In the genomic region with DNA sequence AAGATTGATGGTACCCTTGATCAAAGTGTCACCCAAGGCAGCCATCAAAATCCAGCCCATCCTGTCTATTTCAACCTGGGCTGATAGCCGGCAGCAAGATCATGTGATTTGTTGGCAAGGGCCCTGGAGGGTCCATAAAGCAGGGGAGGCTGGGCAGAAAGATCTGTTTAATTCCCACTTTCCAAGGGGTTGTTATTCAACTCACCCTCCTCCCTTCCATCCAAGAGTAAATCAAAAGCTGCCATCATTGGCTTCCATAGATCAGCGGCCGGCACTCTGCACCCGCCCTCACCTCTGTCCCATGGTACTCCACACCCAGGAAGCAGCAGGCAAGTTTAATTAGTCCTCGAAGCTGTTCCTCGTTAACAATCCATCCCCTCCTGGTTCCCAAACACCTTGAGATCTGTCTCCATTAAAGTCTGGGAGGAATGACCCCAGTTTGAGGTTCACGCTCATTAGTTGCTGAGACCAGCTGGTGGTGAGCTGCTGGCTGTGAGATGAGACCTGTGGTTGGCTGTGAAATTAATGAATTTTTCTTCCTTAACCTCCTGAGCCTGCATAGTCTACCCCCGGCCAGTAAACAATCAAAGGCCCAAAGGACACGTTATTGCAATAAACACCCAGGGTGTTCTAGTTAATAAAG, we compare ENCODE assay signal across 24 cellular contexts.
"Had no signal": no experiment of that assay in that cellular context is flagged by ENCODE, and none has a peak within 500 bp of the region (broad histone marks: within the 10 kb centered on the region; RNA-seq: fewer than 3 reads in every experiment).

No MANE protein-coding gene starts in this region.

- H3K27ac Mint-ChIP-seq: activated CD8-positive, alpha-beta T cell treated with anti-CD3 and anti-CD28 coated beads, Interleukin-2, amount 10 ng/mL, durations not matched to agents 7 days and 5 days; activated naive CD4-positive, alpha-beta T cell treated with anti-CD3 and anti-CD28 coated beads, Interleukin-2, amount 50 U/mL, for 72 hours; activated naive CD8-positive, alpha-beta T cell treated with anti-CD3 and anti-CD28 coated beads, Interleukin-2, amount 50 U/mL, for 24 hours; T-helper 2 cell treated with Interferon-gamma antibody and Interleukin-4, amounts not matched to agents 5 μg/mL and 100 μg/mL, for 36 hours had no signal

- H3K36me3 Mint-ChIP-seq: activated naive CD4-positive, alpha-beta T cell treated with anti-CD3 and anti-CD28 coated beads, Interleukin-2, amount 50 U/mL, for 72 hours had no signal

- ATAC-seq: activated CD8-positive, alpha-beta T cell treated with anti-CD3 and anti-CD28 coated beads, Interleukin-2, amount 10 ng/mL, durations not matched to agents 7 days and 5 days; activated naive CD4-positive, alpha-beta T cell treated with anti-CD3 and anti-CD28 coated beads, Interleukin-2, amount 50 U/mL, for 72 hours; activated naive CD8-positive, alpha-beta T cell treated with anti-CD3 and anti-CD28 coated beads, Interleukin-2, amount 50 U/mL, for 24 hours; activated T-cell treated with anti-CD3 and anti-CD28 coated beads, Interleukin-2, amount 50 U/mL, for 4 hours; body of pancreas; K562; SK-N-SH treated with all-trans-retinoic acid at 6 μM for 48 hours had no signal

- H3K9me3 Mint-ChIP-seq: activated naive CD4-positive, alpha-beta T cell treated with anti-CD3 and anti-CD28 coated beads, Interleukin-2, amount 50 U/mL, for 72 hours; activated naive CD8-positive, alpha-beta T cell treated with anti-CD3 and anti-CD28 coated beads, Interleukin-2, amount 50 U/mL, for 24 hours; activated T-cell treated with anti-CD3 and anti-CD28 coated beads, Interleukin-2, amount 50 U/mL, for 4 hours; T-helper 2 cell treated with Interferon-gamma antibody and Interleukin-4, amounts not matched to agents 5 μg/mL and 100 μg/mL, for 36 hours had no signal

- H3K4me3 Mint-ChIP-seq: activated CD8-positive, alpha-beta T cell treated with anti-CD3 and anti-CD28 coated beads, Interleukin-2, amount 10 ng/mL, durations not matched to agents 7 days and 5 days; activated naive CD8-positive, alpha-beta T cell treated with anti-CD3 and anti-CD28 coated beads, Interleukin-2, amount 50 U/mL, for 24 hours; activated T-cell treated with anti-CD3 and anti-CD28 coated beads, Interleukin-2, amount 50 U/mL, for 4 hours; T-helper 2 cell treated with Interferon-gamma antibody and Interleukin-4, amounts not matched to agents 5 μg/mL and 100 μg/mL, for 36 hours had no signal

- H3K4me1 Mint-ChIP-seq: activated naive CD8-positive, alpha-beta T cell treated with anti-CD3 and anti-CD28 coated beads, Interleukin-2, amount 50 U/mL, for 24 hours had no signal

- DNase-seq: activated CD4-positive, alpha-beta T cell treated with anti-CD3 and anti-CD28 coated beads for 48 hours; activated CD4-positive, alpha-beta T cell treated with anti-CD3 and anti-CD28 coated beads, Interleukin-2, amount 50 U/mL, for 4 hours; activated CD4-positive, CD25-positive, alpha-beta regulatory T cell treated with anti-CD3 and anti-CD28 coated beads, Interleukin-2, amount 50 U/mL, for 72 hours; activated CD8-positive, alpha-beta T cell treated with anti-CD3 and anti-CD28 coated beads, Interleukin-2, amount 10 ng/mL, durations not matched to agents 7 days and 5 days; activated effector memory CD4-positive, alpha-beta T cell treated with anti-CD3 and anti-CD28 coated beads, Interleukin-2, amount 50 U/mL, for 16 hours; activated naive CD4-positive, alpha-beta T cell treated with Interleukin-2 at 50 U/mL for 16 hours; activated naive CD8-positive, alpha-beta T cell treated with anti-CD3 and anti-CD28 coated beads, Interleukin-2, amount 50 U/mL, for 24 hours; activated T-cell treated with anti-CD3 and anti-CD28 coated beads, Interleukin-2, amount 50 U/mL, for 4 hours; amniotic stem cell; body of pancreas; Kasumi-1; NCI-H1092; NCI-H1417 treated with DMSO at 0.1 percent for 48 hours; NCI-H1694; NCI-H2029; NCI-H2107; NCI-H510A treated with DMSO at 0.1 percent for 48 hours; Peyer's patch; SHP77; SW 1271 had no signal

- H3K27me3 Mint-ChIP-seq: activated naive CD8-positive, alpha-beta T cell treated with anti-CD3 and anti-CD28 coated beads, Interleukin-2, amount 50 U/mL, for 24 hours had no signal
